20 cellular contexts compared by ENCODE assay signal in the genomic region with DNA sequence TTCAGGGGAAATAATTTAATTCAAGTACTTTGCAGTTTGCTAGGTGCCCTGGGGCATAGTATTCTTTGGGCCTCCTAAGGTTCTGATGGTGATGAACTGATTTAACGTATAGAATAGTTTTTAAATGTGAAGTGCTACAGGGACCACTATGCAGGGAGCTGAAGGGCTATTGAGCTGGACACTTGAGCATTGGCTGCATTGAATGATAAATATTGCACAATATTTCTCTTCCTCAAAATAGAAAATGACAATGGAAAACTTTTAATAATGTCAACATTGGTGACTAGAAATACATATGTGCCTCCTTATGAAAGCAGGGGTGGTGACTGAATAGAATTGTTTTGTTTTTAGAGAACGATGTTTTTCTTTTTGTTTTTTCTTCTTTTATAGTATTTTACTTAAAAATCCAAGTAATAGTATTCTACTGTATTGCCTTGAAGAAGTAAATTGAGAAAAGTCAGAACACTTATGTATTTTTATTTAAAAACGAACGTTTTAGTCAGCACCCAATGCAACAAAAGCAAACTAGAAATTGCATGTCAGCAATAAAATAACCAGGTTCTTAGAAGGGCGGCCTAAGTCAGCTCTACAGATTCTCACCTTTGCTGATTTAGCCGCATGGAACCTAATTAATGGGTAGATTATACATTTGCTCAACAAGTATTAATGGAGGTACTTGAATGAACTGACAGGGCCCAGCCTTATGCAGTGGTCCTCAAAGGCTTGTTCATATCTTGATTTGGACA.
"Had no signal": no experiment of that assay in that cellular context is flagged by ENCODE, and none has a peak within 500 bp of the region (broad histone marks: within the 10 kb centered on the region; RNA-seq: fewer than 3 reads in every experiment).

No MANE protein-coding gene starts in this region.

- H3K9me3 ChIP-seq: left ventricle myocardium inferior, mucosa of descending colon, ovary, right atrium auricular region, spleen, tibial nerve, uterus had no signal

- H3K4me3 ChIP-seq: left ventricle myocardium inferior, lung, mucosa of descending colon, ovary, right atrium auricular region, skin epidermis, spleen, tibial nerve, uterus had no signal

- H3K27ac ChIP-seq: left ventricle myocardium inferior, ovary, right atrium auricular region, skin epidermis, spleen, tibial nerve, uterus had no signal

- H3K27ac Mint-ChIP-seq: naive thymus-derived CD4-positive, alpha-beta T cell; progenitor cell of endocrine pancreas; stimulated activated memory B cell treated with anti-CD40 and anti-IgM and Interleukin-4, amounts not matched to agents 10 μg/mL and 1 μg/mL and 100 μg/mL, for 72 hours; stimulated activated naive CD8-positive, alpha-beta T cell treated with anti-CD3 and anti-CD28 coated beads, Interleukin-15, amount 100 ng/mL, for 72 hours; type B pancreatic cell had no signal

- H3K4me3 Mint-ChIP-seq: naive thymus-derived CD4-positive, alpha-beta T cell; natural killer cell treated with Interleukin-12 subunit alpha and Interleukin-12 subunit beta and Interleukin-15 and Interleukin-18, amount 100 ng/mL, for 72 hours; stimulated activated memory B cell treated with anti-CD40 and anti-IgM and Interleukin-4, amounts not matched to agents 10 μg/mL and 1 μg/mL and 100 μg/mL, for 72 hours; stimulated activated naive CD8-positive, alpha-beta T cell treated with anti-CD3 and anti-CD28 coated beads, Interleukin-15, amount 100 ng/mL, for 72 hours; type B pancreatic cell had no signal

- H3K4me1 ChIP-seq: left ventricle myocardium inferior, right atrium auricular region, uterus had no signal

- H3K36me3 Mint-ChIP-seq: natural killer cell treated with Interleukin-12 subunit alpha and Interleukin-12 subunit beta and Interleukin-15 and Interleukin-18, amount 100 ng/mL, for 72 hours; stimulated activated memory B cell treated with anti-CD40 and anti-IgM and Interleukin-4, amounts not matched to agents 10 μg/mL and 1 μg/mL and 100 μg/mL, for 72 hours; type B pancreatic cell had no signal

- H3K36me3 ChIP-seq: left ventricle myocardium inferior, ovary, right atrium auricular region, spleen, tibial nerve, uterus had no signal

- H3K27me3 ChIP-seq: ovary, right atrium auricular region, spleen, tibial nerve, uterus had no signal

- ATAC-seq: naive thymus-derived CD4-positive, alpha-beta T cell; natural killer cell treated with Interleukin-12 subunit alpha and Interleukin-12 subunit beta and Interleukin-15 and Interleukin-18, amount 100 ng/mL, for 72 hours; stimulated activated memory B cell treated with anti-CD40 and anti-IgM and Interleukin-4, amounts not matched to agents 10 μg/mL and 1 μg/mL and 100 μg/mL, for 72 hours; stimulated activated naive CD8-positive, alpha-beta T cell treated with anti-CD3 and anti-CD28 coated beads, Interleukin-15, amount 100 ng/mL, for 72 hours had no signal

- DNase-seq: islet precursor cell; left ventricle myocardium inferior; midbrain; mucosa of descending colon; naive thymus-derived CD4-positive, alpha-beta T cell; ovary; spleen; stimulated activated CD4-positive, alpha-beta T cell treated with anti-CD3 and anti-CD28 coated beads, Interleukin-4, amount 100 ng/mL, for 24 hours; stimulated activated naive CD4-positive, alpha-beta T cell treated with Interleukin-2 at 50 U/mL for 16 hours; stimulated activated naive CD8-positive, alpha-beta T cell treated with anti-CD3 and anti-CD28 coated beads, Interleukin-15, amount 100 ng/mL, for 72 hours; substantia nigra; uterus had no signal

- H3K9me3 Mint-ChIP-seq: natural killer cell treated with Interleukin-12 subunit alpha and Interleukin-12 subunit beta and Interleukin-15 and Interleukin-18, amount 100 ng/mL, for 72 hours; stimulated activated memory B cell treated with anti-CD40 and anti-IgM and Interleukin-4, amounts not matched to agents 10 μg/mL and 1 μg/mL and 100 μg/mL, for 72 hours; stimulated activated naive CD8-positive, alpha-beta T cell treated with anti-CD3 and anti-CD28 coated beads, Interleukin-15, amount 100 ng/mL, for 72 hours; type B pancreatic cell had no signal
